ENCODE assay signal across 1 cellular context in genomic region chr6:33589723-33590530, GRCh38.
TF ChIP-seq lines count a peak whose summit lies in the region.

No MANE protein-coding gene starts in this region.

TF ChIP-seq in A549, 52 proteins besides CTCF, POLR2A, EP300 and RAD21 (continued from another document):
- TF ChIP-seq MAX (IDR thresholded peaks at IDR 0.05), result peak; percentile 50
TF ChIP-seq in A549: peak in this region for 5.
